In the genomic region with DNA sequence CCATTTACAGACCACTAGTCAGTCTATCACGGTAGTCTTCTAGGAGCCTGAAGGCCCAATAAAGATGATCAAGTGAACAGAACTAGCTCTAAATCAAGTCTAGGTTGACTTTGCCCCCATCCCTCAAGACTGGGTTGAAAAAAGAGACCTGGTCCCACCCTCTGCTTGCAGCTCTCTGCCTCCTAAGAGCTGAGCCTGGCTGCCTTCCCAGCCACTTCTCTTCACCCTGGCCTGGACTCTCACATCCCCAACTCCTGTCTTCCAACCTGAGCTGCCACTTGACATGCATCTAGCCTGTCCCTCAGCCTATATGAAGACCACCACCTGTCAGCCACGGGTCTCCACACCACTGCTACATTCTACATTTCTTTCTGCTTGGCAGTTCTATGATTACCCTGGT, we compare ENCODE assay signal across 26 cellular contexts.
DNase-seq lines count a peak whose midpoint lies in the region; ATAC-seq and TF ChIP-seq lines count a peak whose summit lies in the region.
"Had no signal": no experiment of that assay in that cellular context is flagged by ENCODE, and none has a peak within 500 bp of the region (broad histone marks: within the 10 kb centered on the region; RNA-seq: fewer than 3 reads in every experiment).

No MANE protein-coding gene starts in this region.

- H3K27ac Mint-ChIP-seq in activated naive CD4-positive, alpha-beta T cell treated with anti-CD3 and anti-CD28 coated beads for 36 hours, result peak overlapping the region; percentile 67
- peak overlapping the region in 7 of 8 donors; percentile 19 to 91 (median 66) for H3K27ac Mint-ChIP-seq in CD8-positive, alpha-beta memory T cell
- H3K27ac Mint-ChIP-seq in activated T-helper 17 cell treated with anti-CD3 and anti-CD28 coated beads, Interleukin-2, amount 50 U/mL, for 72 hours, result peak overlapping the region; percentile 74
- H3K27ac Mint-ChIP-seq in T-helper 2 cell treated with Interferon-gamma antibody and Interleukin-4, amounts not matched to agents 5 μg/mL and 100 μg/mL, for 36 hours, result no peak overlapping the region
- H3K27ac Mint-ChIP-seq: activated CD4-positive, alpha-beta T cell treated with anti-CD3 and anti-CD28 coated beads, Interleukin-2, amount 10 ng/mL, durations not matched to agents 7 days and 5 days; dendritic cell treated with granulocyte-macrophage colony-stimulating factor and Interleukin-4, amounts not matched to agents 40 ng/mL and 50 ng/mL, for 4 days; progenitor cell of endocrine pancreas had no signal

- peaks cover 12% of the 10 kb centered on the region for H3K79me1 ChIP-seq in trophoblast cell (ENCODE audit: low read length)

- WGBS in trophoblast cell (ENCODE audit: extremely low coverage, insufficient coverage, insufficient read length), result no CpG with 5 or more reads among the region's 2 CpGs

- no peak overlapping the region for H3K23ac ChIP-seq in trophoblast cell (ENCODE audit: low read length)

- H3K4ac ChIP-seq in trophoblast cell (ENCODE audit: low read depth, low read length), result peak overlapping the region; percentile 99

- no peak overlapping the region for H2AK5ac ChIP-seq in trophoblast cell (ENCODE audit: low read length)

- no peak overlapping the region for H3K4me3 ChIP-seq in CD8-positive, alpha-beta memory T cell (ENCODE audit: low read length)
- H3K4me3 ChIP-seq in trophoblast cell (ENCODE audit: low read depth, low read length), result no peak overlapping the region
- H3K4me3 ChIP-seq: left ventricle myocardium inferior, tibial nerve had no signal

- peaks cover 16% of the 10 kb centered on the region for H3K79me2 ChIP-seq in trophoblast cell (ENCODE audit: control insufficient read depth, insufficient read depth, low read length, poor library complexity)

- CTCF ChIA-PET in activated naive CD4-positive, alpha-beta T cell treated with anti-CD3 and anti-CD28 coated beads for 36 hours (lab: Charles Lee), result interaction anchor here (0.7 kb wide), 1 partner anchor 102 kb away, joined by 4 read pairs; no protein-coding TSS in a partner anchor
- CTCF ChIA-PET in CD8-positive, alpha-beta memory T cell (lab: Charles Lee), result interaction anchor here (1.4 kb wide), 1 partner anchor 15 kb away, joined by 3 read pairs; no protein-coding TSS in a partner anchor

- peaks cover 2% of the 10 kb centered on the region for H3K36me3 Mint-ChIP-seq in activated naive CD4-positive, alpha-beta T cell treated with anti-CD3 and anti-CD28 coated beads for 36 hours (ENCODE audit: low read depth)
- peaks cover 0 to 1% (median 0%) of the 10 kb centered on the region in 3 donors for H3K36me3 Mint-ChIP-seq in CD8-positive, alpha-beta memory T cell
- peaks cover 6% of the 10 kb centered on the region for H3K36me3 Mint-ChIP-seq in activated T-helper 17 cell treated with anti-CD3 and anti-CD28 coated beads, Interleukin-2, amount 50 U/mL, for 72 hours (ENCODE audit: low read depth)
- peaks cover 2% of the 10 kb centered on the region for H3K36me3 Mint-ChIP-seq in T-helper 2 cell treated with Interferon-gamma antibody and Interleukin-4, amounts not matched to agents 5 μg/mL and 100 μg/mL, for 36 hours (ENCODE audit: low read depth)

- no peak overlapping the region for H2BK120ac ChIP-seq in trophoblast cell (ENCODE audit: insufficient read depth, low read length, poor library complexity)

- no peak overlapping the region for H2AFZ ChIP-seq in trophoblast cell (ENCODE audit: insufficient read depth, low read length, poor library complexity)

- peaks cover 90% of the 10 kb centered on the region for H3K4me1 Mint-ChIP-seq in activated naive CD4-positive, alpha-beta T cell treated with anti-CD3 and anti-CD28 coated beads for 36 hours (ENCODE audit: low read depth)
- H3K4me1 Mint-ChIP-seq in CD8-positive, alpha-beta memory T cell, result peaks cover 85 to 95% (median 93%) of the 10 kb centered on the region in 3 donors
- peaks cover 72% of the 10 kb centered on the region for H3K4me1 Mint-ChIP-seq in activated T-helper 17 cell treated with anti-CD3 and anti-CD28 coated beads, Interleukin-2, amount 50 U/mL, for 72 hours
- peaks cover 48% of the 10 kb centered on the region for H3K4me1 Mint-ChIP-seq in T-helper 2 cell treated with Interferon-gamma antibody and Interleukin-4, amounts not matched to agents 5 μg/mL and 100 μg/mL, for 36 hours (ENCODE audit: low read depth)

- no peak overlapping the region for H3K9ac ChIP-seq in trophoblast cell (ENCODE audit: low read length)

- peaks cover 81% of the 10 kb centered on the region for H3K4me1 ChIP-seq in CD8-positive, alpha-beta memory T cell (ENCODE audit: insufficient read depth, low read length)
- peaks cover 27 to 34% of the 10 kb centered on the region in 2 experiments for H3K4me1 ChIP-seq in trophoblast cell (ENCODE audit: control insufficient read depth in 1 of 2, insufficient read depth in 2 of 2, low read length in 2 of 2)

- ATAC-seq in activated T-helper 17 cell treated with anti-CD3 and anti-CD28 coated beads, Interleukin-2, amount 50 U/mL, for 72 hours (replicated peaks), result no peak
- ATAC-seq: sciatic nerve had no signal

- no peak overlapping the region for H2BK5ac ChIP-seq in trophoblast cell (ENCODE audit: low read depth, low read length, poor library complexity)

- H3K27ac ChIP-seq in CD8-positive, alpha-beta memory T cell (ENCODE audit: low read depth, low read length), result no peak overlapping the region
- H3K27ac ChIP-seq in trophoblast cell (ENCODE audit: low read depth, low read length), result no peak overlapping the region
- H3K27ac ChIP-seq: HL-60, left ventricle myocardium inferior had no signal

- H3K27me3 ChIP-seq in CD8-positive, alpha-beta memory T cell (ENCODE audit: insufficient read depth, low read length, poor library complexity, severe bottlenecking), result no peaks in the 10 kb centered on the region
- no peaks in the 10 kb centered on the region for H3K27me3 ChIP-seq in trophoblast cell (ENCODE audit: insufficient read depth, low read length)
- H3K27me3 ChIP-seq: BE2C, tibial nerve had no signal

- H3K14ac ChIP-seq in trophoblast cell (ENCODE audit: low read length), result peak overlapping the region; percentile 43

- no peaks in the 10 kb centered on the region for H3K36me3 ChIP-seq in CD8-positive, alpha-beta memory T cell (ENCODE audit: insufficient read depth, low read length)
- H3K36me3 ChIP-seq in trophoblast cell (ENCODE audit: control insufficient read depth in 1 of 2, insufficient read depth in 2 of 2, low read length in 2 of 2), result no peaks in the 10 kb centered on the region
- H3K36me3 ChIP-seq: BE2C, left ventricle myocardium inferior, tibial nerve had no signal

- no peaks in the 10 kb centered on the region for H3K9me3 Mint-ChIP-seq in activated naive CD4-positive, alpha-beta T cell treated with anti-CD3 and anti-CD28 coated beads for 36 hours
- H3K9me3 Mint-ChIP-seq in CD8-positive, alpha-beta memory T cell, result no peaks in the 10 kb centered on the region
- no peaks in the 10 kb centered on the region for H3K9me3 Mint-ChIP-seq in activated T-helper 17 cell treated with anti-CD3 and anti-CD28 coated beads, Interleukin-2, amount 50 U/mL, for 72 hours
- no peaks in the 10 kb centered on the region for H3K9me3 Mint-ChIP-seq in T-helper 2 cell treated with Interferon-gamma antibody and Interleukin-4, amounts not matched to agents 5 μg/mL and 100 μg/mL, for 36 hours
- H3K9me3 Mint-ChIP-seq: activated CD4-positive, alpha-beta T cell treated with anti-CD3 and anti-CD28 coated beads, Interleukin-2, amount 10 ng/mL, durations not matched to agents 7 days and 5 days; dendritic cell treated with granulocyte-macrophage colony-stimulating factor and Interleukin-4, amounts not matched to agents 40 ng/mL and 50 ng/mL, for 4 days had no signal

- no peak overlapping the region for H4K91ac ChIP-seq in trophoblast cell (ENCODE audit: low read depth, low read length)

- H3K4me2 ChIP-seq in trophoblast cell (ENCODE audit: low read length), result no peak overlapping the region

- no peaks in the 10 kb centered on the region for H3K9me3 ChIP-seq in CD8-positive, alpha-beta memory T cell (ENCODE audit: low read length)
- H3K9me3 ChIP-seq in trophoblast cell (ENCODE audit: insufficient read depth, low read depth, low read length), result no peaks in the 10 kb centered on the region
- H3K9me3 ChIP-seq: BE2C, left ventricle myocardium inferior, tibial nerve had no signal

- no peak overlapping the region for H4K12ac ChIP-seq in trophoblast cell (ENCODE audit: low read depth, low read length)

- intact Hi-C loops in activated naive CD4-positive, alpha-beta T cell treated with anti-CD3 and anti-CD28 coated beads for 36 hours (cut with micrococcal nuclease), result no loop called here

- H3K4me3 Mint-ChIP-seq in activated naive CD4-positive, alpha-beta T cell treated with anti-CD3 and anti-CD28 coated beads for 36 hours, result no peak overlapping the region
- H3K4me3 Mint-ChIP-seq in CD8-positive, alpha-beta memory T cell, result peak overlapping the region in 3 of 7 donors; percentile 4 to 15 (median 11)
- no peak overlapping the region for H3K4me3 Mint-ChIP-seq in activated T-helper 17 cell treated with anti-CD3 and anti-CD28 coated beads, Interleukin-2, amount 50 U/mL, for 72 hours
- no peak overlapping the region for H3K4me3 Mint-ChIP-seq in T-helper 2 cell treated with Interferon-gamma antibody and Interleukin-4, amounts not matched to agents 5 μg/mL and 100 μg/mL, for 36 hours
- H3K4me3 Mint-ChIP-seq: activated CD4-positive, alpha-beta T cell treated with anti-CD3 and anti-CD28 coated beads, Interleukin-2, amount 10 ng/mL, durations not matched to agents 7 days and 5 days; dendritic cell treated with granulocyte-macrophage colony-stimulating factor and Interleukin-4, amounts not matched to agents 40 ng/mL and 50 ng/mL, for 4 days had no signal

- H2BK12ac ChIP-seq in trophoblast cell (ENCODE audit: low read length), result peak overlapping the region; percentile 23

- DNase-seq in activated naive CD4-positive, alpha-beta T cell treated with anti-CD3 and anti-CD28 coated beads for 36 hours, result no peak
- DNase-seq in activated naive CD4-positive, alpha-beta T cell treated with anti-CD3 and anti-CD28 coated beads, Interleukin-2, amount 50 U/mL, for 16 hours, result no peak
- DNase-seq in CD8-positive, alpha-beta memory T cell, result no peak
- no peak for DNase-seq in trophoblast cell
- DNase-seq in T-helper 2 cell treated with Interferon-gamma antibody and Interleukin-4, amounts not matched to agents 5 μg/mL and 100 μg/mL, for 36 hours (ENCODE audit: low spot score), result no peak
- no peak for DNase-seq in NCI-H510A (lab: John Stamatoyannopoulos, UW)
- DNase-seq in GM20000 (ENCODE audit: low spot score), result no peak
- DNase-seq: ACHN; activated CD4-positive, alpha-beta T cell treated with anti-CD3 and anti-CD28 coated beads, Interleukin-2, amount 10 ng/mL, durations not matched to agents 7 days and 5 days; BE2C; central memory CD4-positive, alpha-beta T cell; glutamatergic neuron; HCEC 1CT; KG1; left ventricle myocardium inferior; NCI-H1105 treated with DMSO at 0.1 percent for 48 hours; NCI-H2029; NCI-H69; Right ventricle myocardium superior; stimulated activated CD8-positive, alpha-beta memory T cell treated with anti-CD3 and anti-CD28 coated beads, Interleukin-4, amount 100 ng/mL, for 48 hours had no signal

- peak overlapping the region; percentile 69 for H3K18ac ChIP-seq in trophoblast cell (ENCODE audit: low read length)

- no peak overlapping the region for H4K8ac ChIP-seq in trophoblast cell (ENCODE audit: low read depth, low read length)

- POLR2A ChIA-PET in CD8-positive, alpha-beta memory T cell (lab: Charles Lee), result no interaction called here

- no peaks in the 10 kb centered on the region for H3K27me3 Mint-ChIP-seq in activated naive CD4-positive, alpha-beta T cell treated with anti-CD3 and anti-CD28 coated beads for 36 hours (ENCODE audit: low read depth)
- no peaks in the 10 kb centered on the region for H3K27me3 Mint-ChIP-seq in CD8-positive, alpha-beta memory T cell
- no peaks in the 10 kb centered on the region for H3K27me3 Mint-ChIP-seq in activated T-helper 17 cell treated with anti-CD3 and anti-CD28 coated beads, Interleukin-2, amount 50 U/mL, for 72 hours
- H3K27me3 Mint-ChIP-seq in T-helper 2 cell treated with Interferon-gamma antibody and Interleukin-4, amounts not matched to agents 5 μg/mL and 100 μg/mL, for 36 hours (ENCODE audit: low read depth), result no peaks in the 10 kb centered on the region
- H3K27me3 Mint-ChIP-seq: activated CD4-positive, alpha-beta T cell treated with anti-CD3 and anti-CD28 coated beads, Interleukin-2, amount 10 ng/mL, durations not matched to agents 7 days and 5 days; progenitor cell of endocrine pancreas had no signal

- no peak for TF ChIP-seq CTCF in GM20000 (IDR thresholded peaks at IDR 0.05; ENCODE audit: extremely low read depth, missing control alignments)
